11 cellular contexts compared by ENCODE assay signal in the genomic region with DNA sequence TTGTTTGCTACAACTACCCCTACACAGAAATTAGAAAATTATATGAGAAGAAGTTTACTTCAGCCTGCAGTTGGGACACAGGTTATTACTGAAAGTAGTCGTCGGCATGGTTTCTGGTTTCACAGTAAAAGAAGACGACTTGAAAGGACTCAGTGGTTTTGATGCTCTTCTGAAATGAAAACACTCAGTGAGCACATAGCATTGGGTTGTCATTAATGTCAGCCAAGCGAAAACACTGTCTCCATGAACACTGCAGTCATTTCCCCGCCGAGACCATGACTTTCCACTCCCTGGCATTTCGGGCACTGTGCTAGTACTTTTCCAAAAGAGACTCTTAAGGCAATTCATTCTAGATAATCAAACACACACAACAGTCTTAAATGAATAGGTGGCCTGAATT.
DNase-seq lines count a peak whose midpoint lies in the region; ATAC-seq, FAIRE-seq and TF ChIP-seq lines count a peak whose summit lies in the region.
"Had no signal": no experiment of that assay in that cellular context is flagged by ENCODE, and none has a peak within 500 bp of the region (broad histone marks: within the 10 kb centered on the region; RNA-seq: fewer than 3 reads in every experiment).

No MANE protein-coding gene starts in this region.

- no peaks in the 10 kb centered on the region for H3K4me1 ChIP-seq in mammary epithelial cell (ENCODE audit: insufficient read depth, low read length)

- H3K27ac ChIP-seq in mammary epithelial cell (ENCODE audit: insufficient read depth, low read depth, low read length): no peak overlapping the region
- H3K27ac ChIP-seq: gastroesophageal sphincter, sigmoid colon had no signal

- in situ Hi-C loops in mammary epithelial cell (cut with MboI; ENCODE audit: low sequenced_read_pairs in 2 of 2): no loop called here

- H3K79me2 ChIP-seq in mammary epithelial cell (ENCODE audit: insufficient read depth, low read length): no peaks in the 10 kb centered on the region

- CTCF ChIA-PET in activated naive CD4-positive, alpha-beta T cell treated with anti-CD3 and anti-CD28 coated beads for 36 hours (lab: Charles Lee): interaction anchor here (0.7 to 2.0 kb wide), 3 partner anchors 17 to 40 kb away, joined by 3 to 15 read pairs (median 5); no protein-coding TSS in a partner anchor
- CTCF ChIA-PET in mammary epithelial cell (lab: Charles Lee; ENCODE audit: low non-redundant PET): no interaction called here

- H3K36me3 Mint-ChIP-seq in activated naive CD4-positive, alpha-beta T cell treated with anti-CD3 and anti-CD28 coated beads for 36 hours (ENCODE audit: low read depth): peaks cover 20% of the 10 kb centered on the region

- DNase-seq in activated naive CD4-positive, alpha-beta T cell treated with anti-CD3 and anti-CD28 coated beads for 36 hours: peak; percentile 83
- peak; percentile 53 for DNase-seq in stimulated activated CD8-positive, alpha-beta memory T cell treated with anti-CD3 and anti-CD28 coated beads, Interleukin-4, amount 100 ng/mL, for 24 hours (ENCODE audit: low read depth)
- no peak for DNase-seq in hippocampal formation (lab: John Stamatoyannopoulos, UW)
- no peak for DNase-seq in SKM-1 (lab: John Stamatoyannopoulos, UW; ENCODE audit: unreplicated experiment)
- no peak for DNase-seq in HTR-8/SVneo (ENCODE audit: insufficient read length, low spot score)
- no peak for DNase-seq in mammary epithelial cell
- DNase-seq: NCI-H1436, sigmoid colon had no signal

- H3K4me2 ChIP-seq in mammary epithelial cell (ENCODE audit: insufficient read depth, low read depth, low read length): no peak overlapping the region

- H3K9me3 ChIP-seq in mammary epithelial cell (replicated peaks; ENCODE audit: insufficient read depth, low read length): no peaks in the 10 kb centered on the region
- H3K9me3 ChIP-seq: gastroesophageal sphincter, sigmoid colon had no signal

- H2AFZ ChIP-seq in mammary epithelial cell (ENCODE audit: low read depth, low read length): no peak overlapping the region

- H3K36me3 ChIP-seq in mammary epithelial cell (ENCODE audit: insufficient read depth, low read length): no peaks in the 10 kb centered on the region
- H3K36me3 ChIP-seq: gastroesophageal sphincter, sigmoid colon had no signal

- H3K9ac ChIP-seq in mammary epithelial cell (ENCODE audit: insufficient read depth, low read length): no peak overlapping the region

- no peak overlapping the region for H3K4me3 ChIP-seq in mammary epithelial cell (replicated peaks in 1 of 3; ENCODE audit: insufficient read depth in 1 of 3, low read depth in 2 of 3, low read length in 3 of 3)
- H3K4me3 ChIP-seq: gastroesophageal sphincter, sigmoid colon had no signal

- H3K27ac Mint-ChIP-seq in activated naive CD4-positive, alpha-beta T cell treated with anti-CD3 and anti-CD28 coated beads for 36 hours: peak overlapping the region; percentile 80

- peaks cover 92% of the 10 kb centered on the region for H3K4me1 Mint-ChIP-seq in activated naive CD4-positive, alpha-beta T cell treated with anti-CD3 and anti-CD28 coated beads for 36 hours (ENCODE audit: low read depth)

- dilution Hi-C loops in mammary epithelial cell (cut with HindIII; ENCODE audit: low sequenced_read_pairs): no loop called here

- FAIRE-seq in HTR-8/SVneo (lab: Jason Lieb, UNC): no peak

- no peak for TF ChIP-seq CTCF in mammary epithelial cell (conservative IDR thresholded peaks at IDR 0.05 in 1 of 2, IDR thresholded peaks at IDR 0.05 in 1 of 2; ENCODE audit: extremely low read depth in 1 of 2, insufficient read depth in 1 of 2, low read depth in 1 of 2, low read length in 2 of 2)

- H4K20me1 ChIP-seq in mammary epithelial cell (ENCODE audit: insufficient read depth, low read length): no peaks in the 10 kb centered on the region

- H3K4me3 Mint-ChIP-seq in activated naive CD4-positive, alpha-beta T cell treated with anti-CD3 and anti-CD28 coated beads for 36 hours: peak overlapping the region; percentile 39

- H3K27me3 ChIP-seq in mammary epithelial cell (ENCODE audit: insufficient read depth, low read length): no peaks in the 10 kb centered on the region
- H3K27me3 ChIP-seq: gastroesophageal sphincter, sigmoid colon had no signal

- no TSS peak for BruUV-seq in mammary epithelial cell (replicated peaks; lab: Mats Ljungman, UMichigan)

- WGBS in mammary epithelial cell (ENCODE audit: low coverage, missing lambda C conversion rate): 99% methylated on average over 7 of the region's 7 CpGs

- no peaks in the 10 kb centered on the region for H3K27me3 Mint-ChIP-seq in activated naive CD4-positive, alpha-beta T cell treated with anti-CD3 and anti-CD28 coated beads for 36 hours (ENCODE audit: low read depth)

- intact Hi-C loops in activated naive CD4-positive, alpha-beta T cell treated with anti-CD3 and anti-CD28 coated beads for 36 hours (cut with micrococcal nuclease): loop anchor here (1.0 to 10.0 kb wide), 7 partner anchors 8 to 863 kb away; partner anchors contain the start of genes BNIP2 and ICE2
- intact Hi-C loops in mammary epithelial cell (cut with micrococcal nuclease): no loop called here

- no peaks in the 10 kb centered on the region for H3K9me3 Mint-ChIP-seq in activated naive CD4-positive, alpha-beta T cell treated with anti-CD3 and anti-CD28 coated beads for 36 hours

- peak; percentile 85 for ATAC-seq in GM19463 (IDR thresholded peaks at IDR 0.05; ENCODE audit: unreplicated experiment)
- ATAC-seq in HG03280 (IDR thresholded peaks at IDR 0.05; ENCODE audit: unreplicated experiment): peak; percentile 69
- ATAC-seq: gastroesophageal sphincter had no signal

Comparison
In these comparisons a context has a peak if more than half of its experiments do, and no peak if none do; other contexts are left out.
1. DNase-seq: peak in activated naive CD4-positive, alpha-beta T cell treated with anti-CD3 and anti-CD28 coated beads for 36 hours (single experiment) and stimulated activated CD8-positive, alpha-beta memory T cell treated with anti-CD3 and anti-CD28 coated beads, Interleukin-4, amount 100 ng/mL, for 24 hours (single experiment); none in hippocampal formation (0 of 2), SKM-1 (single experiment), HTR-8/SVneo (single experiment) and mammary epithelial cell (single experiment).